Comparison of ENCODE assay signal across 21 cellular contexts in genomic region chr4:152246659-152247058, GRCh38.
DNase-seq lines count a peak whose midpoint lies in the region; ATAC-seq and FAIRE-seq lines count a peak whose summit lies in the region.
"Had no signal": no experiment of that assay in that cellular context is flagged by ENCODE, and none has a peak within 500 bp of the region (broad histone marks: within the 10 kb centered on the region; RNA-seq: fewer than 3 reads in every experiment).

No MANE protein-coding gene starts in this region.

- H3K4me3 Mint-ChIP-seq in stimulated activated effector memory CD8-positive, alpha-beta T cell treated with anti-CD3 and anti-CD28 coated beads, Interleukin-12 subunit alpha, Interleukin-12 subunit beta, amount 100 ng/mL, for 72 hours = peak overlapping the region; percentile 34

- DNase-seq in activated T-cell treated with anti-CD3 and anti-CD28 coated beads for 1 hour (ENCODE audit: low read depth) (peak; percentile 11), NCI-H345 treated with DMSO at 0.1 percent for 48 hours (lab: John Stamatoyannopoulos, UW; ENCODE audit: unreplicated experiment) (peak; percentile 17), KBM-7 (no peak), HTR-8/SVneo (ENCODE audit: insufficient read length, low spot score) (no peak)
- no peak for DNase-seq in activated T-cell treated with anti-CD3 and anti-CD28 coated beads, Interleukin-2, amount 50 U/mL, for 48 hours
- DNase-seq in activated effector memory CD4-positive, alpha-beta T cell treated with Interleukin-2 at 50 U/mL for 16 hours = peak; percentile 23
- DNase-seq in stimulated activated effector memory CD8-positive, alpha-beta T cell treated with anti-CD3 and anti-CD28 coated beads, Interleukin-12 subunit alpha, Interleukin-12 subunit beta, amount 100 ng/mL, for 72 hours (ENCODE audit: low spot score in 2 of 2) = no peak
- DNase-seq: ACHN; C1 segment of cervical spinal cord; colonic mucosa; GF-D8; IMR-90; kidney glomerular epithelial cell; mammary epithelial cell; NCI-H2171; NCI-H69; stimulated activated CD4-positive, alpha-beta T cell treated with anti-CD3 and anti-CD28 coated beads, Interleukin-4, amount 100 ng/mL, for 1 hour; substantia nigra; SW 1271 had no signal

- in situ Hi-C loops in KBM-7 (cut with MboI; ENCODE audit: low pct_unique_long_range_greater_than_20kb, low sequenced_read_pairs) = no loop called here

- H3K36me3 Mint-ChIP-seq in stimulated activated effector memory CD8-positive, alpha-beta T cell treated with anti-CD3 and anti-CD28 coated beads, Interleukin-12 subunit alpha, Interleukin-12 subunit beta, amount 100 ng/mL, for 72 hours = no peaks in the 10 kb centered on the region

- peaks cover 27% of the 10 kb centered on the region for H3K4me1 Mint-ChIP-seq in stimulated activated effector memory CD8-positive, alpha-beta T cell treated with anti-CD3 and anti-CD28 coated beads, Interleukin-12 subunit alpha, Interleukin-12 subunit beta, amount 100 ng/mL, for 72 hours

- H3K27ac Mint-ChIP-seq in stimulated activated effector memory CD8-positive, alpha-beta T cell treated with anti-CD3 and anti-CD28 coated beads, Interleukin-12 subunit alpha, Interleukin-12 subunit beta, amount 100 ng/mL, for 72 hours = no peak overlapping the region

- no peak for FAIRE-seq in HTR-8/SVneo (lab: Jason Lieb, UNC)
- FAIRE-seq: urothelium cell line had no signal

- no peaks in the 10 kb centered on the region for H3K9me3 Mint-ChIP-seq in stimulated activated effector memory CD8-positive, alpha-beta T cell treated with anti-CD3 and anti-CD28 coated beads, Interleukin-12 subunit alpha, Interleukin-12 subunit beta, amount 100 ng/mL, for 72 hours

- peak; percentile 44 for ATAC-seq in stimulated activated effector memory CD8-positive, alpha-beta T cell treated with anti-CD3 and anti-CD28 coated beads, Interleukin-12 subunit alpha, Interleukin-12 subunit beta, amount 100 ng/mL, for 72 hours
- ATAC-seq in HG02623 (IDR thresholded peaks at IDR 0.05; ENCODE audit: unreplicated experiment) = no peak

Comparison
In these comparisons a context has a peak if more than half of its experiments do, and no peak if none do; other contexts are left out.
1. DNase-seq: peak in activated T-cell treated with anti-CD3 and anti-CD28 coated beads for 1 hour (single experiment), NCI-H345 treated with DMSO at 0.1 percent for 48 hours (single experiment) and activated effector memory CD4-positive, alpha-beta T cell treated with Interleukin-2 at 50 U/mL for 16 hours (single experiment); none in activated T-cell treated with anti-CD3 and anti-CD28 coated beads, Interleukin-2, amount 50 U/mL, for 48 hours (0 of 2), stimulated activated effector memory CD8-positive, alpha-beta T cell treated with anti-CD3 and anti-CD28 coated beads, Interleukin-12 subunit alpha, Interleukin-12 subunit beta, amount 100 ng/mL, for 72 hours (0 of 2), KBM-7 (single experiment) and HTR-8/SVneo (single experiment).